Comparison of ENCODE assay signal across 12 cellular contexts in genomic region chr5:130541617-130542221, GRCh38.
A peak's percentile ranks its signal among the peaks of the same experiment; 100 is the strongest.
DNase-seq lines count a peak whose midpoint lies in the region; ATAC-seq, FAIRE-seq and TF ChIP-seq lines count a peak whose summit lies in the region.
"Had no signal": no experiment of that assay in that cellular context is flagged by ENCODE, and none has a peak within 500 bp of the region (broad histone marks: within the 10 kb centered on the region; RNA-seq: fewer than 3 reads in every experiment).

No MANE protein-coding gene starts in this region.

- H3K9me3 ChIP-seq in A549 (no peaks in the 10 kb centered on the region), gastrocnemius medialis (no peaks in the 10 kb centered on the region)
- H3K9me3 ChIP-seq: BLaER1 had no signal

- H3K27me3 ChIP-seq in gastrocnemius medialis: no peaks in the 10 kb centered on the region
- H3K27me3 ChIP-seq: BLaER1 had no signal

- CTCF ChIA-PET in A549 (lab: Yijun Ruan, JAX): no interaction called here

- no peak for TF ChIP-seq EP300 in A549 (IDR thresholded peaks at IDR 0.05)

- TF ChIP-seq RAD21 in A549 (conservative IDR thresholded peaks at IDR 0.05 in 1 of 2, IDR thresholded peaks at IDR 0.05 in 1 of 2): no peak

- TF ChIP-seq POLR2A in A549 (IDR thresholded peaks at IDR 0.05; ENCODE audit: low read length): no peak
- TF ChIP-seq POLR2A in gastrocnemius medialis (IDR thresholded peaks at IDR 0.05): no peak

- no peaks in the 10 kb centered on the region for H3K36me3 ChIP-seq in gastrocnemius medialis
- H3K36me3 ChIP-seq: BLaER1 had no signal

- DNase-seq in A549 (ENCODE audit: low read depth in 1 of 2, low spot score in 1 of 2) (no peak), LoVo (ENCODE audit: low spot score) (peak; percentile 23), astrocyte of the cerebellum (ENCODE audit: low read depth) (peak; percentile 86), 8988T (no peak), gastrocnemius medialis (no peak), DMS 273 (lab: John Stamatoyannopoulos, UW; ENCODE audit: unreplicated experiment) (no peak)
- DNase-seq: activated CD4-positive, alpha-beta T cell treated with anti-CD3 and anti-CD28 coated beads for 4 hours; NCI-H524 had no signal

- FAIRE-seq in A549 (lab: Jason Lieb, UNC): peak; percentile 13

- peak overlapping the region; percentile 33 for H3K4me2 ChIP-seq in A549
- H3K4me2 ChIP-seq: BLaER1 had no signal

- intact Hi-C loops in gastrocnemius medialis (cut with DNase I; ENCODE audit: low total_unique reads): no loop called here

- no peak for TF ChIP-seq CTCF in A549 (IDR thresholded peaks at IDR 0.05)
- TF ChIP-seq CTCF in astrocyte of the cerebellum (IDR thresholded peaks at IDR 0.05; ENCODE audit: low read depth, low read length, missing control alignments): no peak
- TF ChIP-seq CTCF in gastrocnemius medialis (IDR thresholded peaks at IDR 0.05 in 4 of 5, conservative IDR thresholded peaks at IDR 0.05 in 1 of 5): no peak

- no peak overlapping the region for H3K4me3 ChIP-seq in A549
- H3K4me3 ChIP-seq in astrocyte of the cerebellum (ENCODE audit: low read depth, low read length): no peak overlapping the region
- no peak overlapping the region for H3K4me3 ChIP-seq in gastrocnemius medialis
- H3K4me3 ChIP-seq: BLaER1 had no signal

- in situ Hi-C loops in astrocyte of the cerebellum (cut with HindIII; ENCODE audit: low sequenced_read_pairs): no loop called here
- in situ Hi-C loops in gastrocnemius medialis (cut with MboI; ENCODE audit: low sequenced_read_pairs in 4 of 4): no loop called here

- no peak for ATAC-seq in A549
- peak; percentile 71 for ATAC-seq in GM19463 (IDR thresholded peaks at IDR 0.05; ENCODE audit: unreplicated experiment)
- ATAC-seq in gastrocnemius medialis: no peak
- no peak for ATAC-seq in GM21825 (IDR thresholded peaks at IDR 0.05; ENCODE audit: unreplicated experiment)

- POLR2A ChIA-PET in A549 (lab: Yijun Ruan, JAX): no interaction called here

- H3K4me1 ChIP-seq in A549: peaks cover 12% of the 10 kb centered on the region
- H3K4me1 ChIP-seq in gastrocnemius medialis: no peaks in the 10 kb centered on the region
- H3K4me1 ChIP-seq: BLaER1, parathyroid adenoma had no signal

- 4% methylated on average over 3 of the region's 3 CpGs for WGBS in A549 (ENCODE audit: missing lambda C conversion rate)

- peak overlapping the region in 1 of 2 experiments; percentile 29; a peak in 2 of 6 replicates for H3K27ac ChIP-seq in A549
- H3K27ac ChIP-seq in gastrocnemius medialis: no peak overlapping the region
- H3K27ac ChIP-seq: BLaER1, parathyroid adenoma had no signal

TF ChIP-seq in A549, 52 proteins besides CTCF, POLR2A, EP300 and RAD21:
- TF ChIP-seq JUNB (IDR thresholded peaks at IDR 0.05) (peak; percentile 52), FOSL2 (IDR thresholded peaks at IDR 0.05) (peak; percentile 45; the same call in 1 of the 2 replicates), FOSL2 (CRISPR knock-in tag; IDR thresholded peaks at IDR 0.05) (no peak), CEBPB (IDR thresholded peaks at IDR 0.05) (peak in 1 of 2 experiments; percentile 36; a peak in 1 of 4 replicates), BHLHE40 (IDR thresholded peaks at IDR 0.05; ENCODE audit: low read depth, low read length) (no peak)

Comparison
In these comparisons a context has a peak if more than half of its experiments do, and no peak if none do; other contexts are left out.
1. DNase-seq: peak in LoVo (single experiment) and astrocyte of the cerebellum (single experiment); none in A549 (0 of 2), 8988T (single experiment), gastrocnemius medialis (0 of 2) and DMS 273 (single experiment).